In genomic region chr9:34590376-34591090, GRCh38 we compare ENCODE assay signal across 8 cellular contexts. TPM values are rescaled to one million over a fixed set of nuclear protein-coding genes. Genes with fewer than 3 reads are reported as not detected.
DNase-seq lines count a peak whose midpoint lies in the region; ATAC-seq and TF ChIP-seq lines count a peak whose summit lies in the region.

No MANE protein-coding gene starts in this region.

- H3K27me3 ChIP-seq in gastroesophageal sphincter = peaks cover 86% of the 10 kb centered on the region
- no peaks in the 10 kb centered on the region for H3K27me3 ChIP-seq in ovary

- TF ChIP-seq POLR2A in gastroesophageal sphincter (IDR thresholded peaks at IDR 0.05) (no peak), ovary (IDR thresholded peaks at IDR 0.05) (no peak)

- intact Hi-C loops in Calu3 (cut with micrococcal nuclease; ENCODE audit: unreplicated experiment) = loop anchor here (5.0 to 10.0 kb wide), 3 partner anchors 43 to 186 kb away; no protein-coding TSS in a partner anchor
- intact Hi-C loops in ovary (cut with DNase I) = loop anchor here in 3 of 4 donors (2.0 to 5.0 kb wide), 4 partner anchors 42 to 188 kb away; no protein-coding TSS in a partner anchor

- 57% methylated on average over 1 of the region's 35 CpGs; no CpG with 5 or more reads in 1 of the 2 donors for WGBS in gastroesophageal sphincter (ENCODE audit: low coverage in 1 of 2), 2 donors
- WGBS in ovary, 3 donors = 44 to 59% (median 45%) methylated on average over 28 to 35 of the region's 35 CpGs

- H3K36me3 ChIP-seq in gastroesophageal sphincter (no peaks in the 10 kb centered on the region), ovary (no peaks in the 10 kb centered on the region)

- peak overlapping the region; percentile 65 for H3K4me3 Mint-ChIP-seq in Calu3 (ENCODE audit: low read depth, unreplicated experiment)
- H3K4me3 Mint-ChIP-seq in T-helper 2 cell treated with Interferon-gamma antibody and Interleukin-4, amounts not matched to agents 5 μg/mL and 100 μg/mL, for 36 hours = peak overlapping the region; percentile 60

- TF ChIP-seq EP300 in gastroesophageal sphincter (IDR thresholded peaks at IDR 0.05) (no peak), ovary (IDR thresholded peaks at IDR 0.05) (no peak)

- CTCF ChIA-PET in Calu3 (lab: Charles Lee) = interaction anchor here (2.3 kb wide), 1 partner anchor 43 kb away, joined by 22 read pairs; no protein-coding TSS in a partner anchor

- no peaks in the 10 kb centered on the region for H3K9me3 ChIP-seq in gastroesophageal sphincter
- no peaks in the 10 kb centered on the region for H3K9me3 ChIP-seq in ovary

- H3K27ac Mint-ChIP-seq in Calu3 (ENCODE audit: unreplicated experiment) = no peak overlapping the region
- H3K27ac Mint-ChIP-seq in T-helper 2 cell treated with Interferon-gamma antibody and Interleukin-4, amounts not matched to agents 5 μg/mL and 100 μg/mL, for 36 hours = no peak overlapping the region

- DNase-seq in Calu3 = peak; percentile 9
- no peak for DNase-seq in T-helper 2 cell treated with Interferon-gamma antibody and Interleukin-4, amounts not matched to agents 5 μg/mL and 100 μg/mL, for 36 hours (ENCODE audit: low spot score)
- no peak for DNase-seq in ovary
- no peak for DNase-seq in SKM-1 treated with dmso at 0.1 percent for 144 hours (lab: John Stamatoyannopoulos, UW; ENCODE audit: unreplicated experiment)

- H3K36me3 Mint-ChIP-seq in Calu3 (ENCODE audit: insufficient read depth, unreplicated experiment) = peaks cover 6% of the 10 kb centered on the region
- no peaks in the 10 kb centered on the region for H3K36me3 Mint-ChIP-seq in T-helper 2 cell treated with Interferon-gamma antibody and Interleukin-4, amounts not matched to agents 5 μg/mL and 100 μg/mL, for 36 hours (ENCODE audit: low read depth)

- H3K4me1 ChIP-seq in gastroesophageal sphincter (peaks cover 0 to 69% (median 26%) of the 10 kb centered on the region in 3 donors), ovary (ENCODE audit: insufficient read depth) (peaks cover 3% of the 10 kb centered on the region)

- H3K27me3 Mint-ChIP-seq in Calu3 (ENCODE audit: unreplicated experiment) = peaks cover 85% of the 10 kb centered on the region
- peaks cover 78% of the 10 kb centered on the region for H3K27me3 Mint-ChIP-seq in T-helper 2 cell treated with Interferon-gamma antibody and Interleukin-4, amounts not matched to agents 5 μg/mL and 100 μg/mL, for 36 hours (ENCODE audit: low read depth)

- no TSS peak for BruUV-seq in Calu3 (replicated peaks; lab: Mats Ljungman, UMichigan)

- ATAC-seq in gastroesophageal sphincter = peak; percentile 5
- no peak for ATAC-seq in HG03139 (IDR thresholded peaks at IDR 0.05; ENCODE audit: unreplicated experiment)
- no peak for ATAC-seq in GM21825 (IDR thresholded peaks at IDR 0.05; ENCODE audit: unreplicated experiment)
- no peak for ATAC-seq in HG02870 (IDR thresholded peaks at IDR 0.05; ENCODE audit: unreplicated experiment)

- no peaks in the 10 kb centered on the region for H3K9me3 Mint-ChIP-seq in Calu3 (ENCODE audit: low read depth, unreplicated experiment)
- H3K9me3 Mint-ChIP-seq in T-helper 2 cell treated with Interferon-gamma antibody and Interleukin-4, amounts not matched to agents 5 μg/mL and 100 μg/mL, for 36 hours = no peaks in the 10 kb centered on the region

- no peaks in the 10 kb centered on the region for H3K4me1 Mint-ChIP-seq in Calu3 (ENCODE audit: low read depth, unreplicated experiment)
- peaks cover 10% of the 10 kb centered on the region for H3K4me1 Mint-ChIP-seq in T-helper 2 cell treated with Interferon-gamma antibody and Interleukin-4, amounts not matched to agents 5 μg/mL and 100 μg/mL, for 36 hours (ENCODE audit: low read depth)

- TF ChIP-seq CTCF in Calu3 (IDR thresholded peaks at IDR 0.05; ENCODE audit: unreplicated experiment) = no peak
- TF ChIP-seq CTCF in gastroesophageal sphincter (IDR thresholded peaks at IDR 0.05) = no peak
- TF ChIP-seq CTCF in ovary (IDR thresholded peaks at IDR 0.05) = no peak

- H3K27ac ChIP-seq in gastroesophageal sphincter = peak overlapping the region in 3 of 4 donors; percentile 50 to 66 (median 61)
- peak overlapping the region in 1 of 2 donors; percentile 34 for H3K27ac ChIP-seq in ovary

- peak overlapping the region in 1 of 2 donors; percentile 68 for H3K4me3 ChIP-seq in gastroesophageal sphincter
- peak overlapping the region; percentile 46 for H3K4me3 ChIP-seq in ovary

RNA-seq across cellular contexts. Expression of gene CNTFR, which starts 1.0 kb away (rescaled TPM):
- total RNA-seq in Calu3 (2022) (0.44 TPM in 1 of 2 replicates, not detected in the other), gastroesophageal sphincter (10 to 100 TPM in 1 of 4 donors, 1 to 10 TPM in 1, under 1 TPM in 2; 0.47 to 11.6 (median 1.6) TPM), ovary (1 to 10 TPM; 1.3 to 3.7 (median 2.6) TPM)
- 1 to 10 TPM; 1.2 to 4.7 TPM for polyA plus RNA-seq in ovary

RNA-seq across cellular contexts. Expression of gene RPP25L, which starts 21.4 kb away (rescaled TPM):
- total RNA-seq in Calu3 (2022) (17.6 and 19.9 TPM in 2 replicates), gastroesophageal sphincter (10 to 100 TPM; 16.6 to 29.4 (median 21.2) TPM), ovary (10 to 100 TPM; 14.4 to 26.0 (median 20.6) TPM)
- 10 to 100 TPM in 1 of 2 donors, 1 to 10 TPM in 1; 5.4 to 28.8 TPM for polyA plus RNA-seq in ovary

RNA-seq across cellular contexts. Expression of gene DCTN3, which starts 29.8 kb away (rescaled TPM):
- total RNA-seq in Calu3 (2022) (50.8 and 51.8 TPM in 2 replicates), gastroesophageal sphincter (100 to 1,000 TPM in 2 of 4 donors, 10 to 100 TPM in 2; 80.5 to 136 (median 98.7) TPM), ovary (100 to 1,000 TPM in 1 of 7 donors, 10 to 100 TPM in 6; 56.4 to 103 (median 95.3) TPM)
- 100 to 1,000 TPM in 1 of 2 donors, 10 to 100 TPM in 1; 62.4 to 106 TPM for polyA plus RNA-seq in ovary

RNA-seq across cellular contexts. Expression of gene ARID3C, which starts 38.3 kb away (rescaled TPM):
- total RNA-seq in Calu3 (2022) (not detected in 2 replicates), gastroesophageal sphincter (not detected), ovary (under 1 TPM in 1 of 7 donors, not detected in 6; 0.40 TPM)
- under 1 TPM in 1 of 2 donors, not detected in 1; 0.07 TPM for polyA plus RNA-seq in ovary

RNA-seq across cellular contexts. Expression of gene SIGMAR1, which starts 47.1 kb away (rescaled TPM):
- 65.6 and 80.1 TPM in 2 replicates for total RNA-seq in Calu3 (2022)
- 100 to 1,000 TPM in 1 of 4 donors, 10 to 100 TPM in 3; 58.2 to 152 (median 87.8) TPM for total RNA-seq in gastroesophageal sphincter
- total RNA-seq in ovary = 10 to 100 TPM; 47.2 to 73.9 (median 54.3) TPM
- 10 to 100 TPM; 52.7 to 92.4 TPM for polyA plus RNA-seq in ovary
